8 cellular contexts compared by ENCODE assay signal in genomic region chr11:43311791-43312607, GRCh38. TPM values are rescaled to one million over a fixed set of nuclear protein-coding genes. Genes with fewer than 3 reads are reported as not detected.
DNase-seq lines count a peak whose midpoint lies in the region; ATAC-seq and TF ChIP-seq lines count a peak whose summit lies in the region.

TSS of gene API5 (plus strand) at chr11:43311996. CDS start at chr11:43312128, 132 bp downstream.

- H3K9me3 ChIP-seq in lung (ENCODE audit: control insufficient read depth in 2 of 2, insufficient read depth in 1 of 2, low read length in 1 of 2), result no peaks in the 10 kb centered on the region

- peak within 1 kb of the TSS; percentile 98 for H3K4me3 ChIP-seq in lung

- H3K4me1 ChIP-seq in lung (ENCODE audit: control insufficient read depth in 2 of 2, insufficient read depth in 2 of 2, low read length in 2 of 2), result peaks cover 4 to 12% of the 10 kb centered on the region in 2 donors

- ATAC-seq in GM19468 (IDR thresholded peaks at IDR 0.05; ENCODE audit: extremely low read depth, unreplicated experiment) (peak; percentile 99), lung (ENCODE audit: insufficient read depth, low FRiP score) (peak; percentile 100)

- H3K36me3 ChIP-seq in lung (ENCODE audit: control insufficient read depth in 2 of 2, insufficient read depth in 2 of 2, low read length in 2 of 2), result peaks cover 0 to 4% of the 10 kb centered on the region in 2 donors

- DNase-seq in COLO829 (ENCODE audit: low spot score) (peak; percentile 75), HS-5 (ENCODE audit: low read depth) (peak; percentile 79), NK-92 (lab: John Stamatoyannopoulos, UW; ENCODE audit: unreplicated experiment) (peak; percentile 39), lung (ENCODE audit: low spot score) (peak; percentile 94)
- DNase-seq in activated CD8-positive, alpha-beta memory T cell treated with anti-CD3 and anti-CD28 coated beads for 1 hour (ENCODE audit: extremely low read depth in 1 of 2, low read depth in 1 of 2), result peak; percentile 70 to 86
- DNase-seq in effector CD8-positive, alpha-beta T cell (lab: John Stamatoyannopoulos, UW), result peak; percentile 86
- DNase-seq in stimulated activated CD4-positive, alpha-beta T cell treated with anti-CD3 and anti-CD28 coated beads, TNF-alpha, amount 100 ng/mL, for 4 hours (ENCODE audit: low read depth in 3 of 3), result peak; percentile 77 to 90 (median 86)

- 0% methylated on average over 57 to 60 of the region's 60 CpGs for WGBS in lung, 2 donors

- TF ChIP-seq CTCF in lung (IDR thresholded peaks at IDR 0.05; ENCODE audit: control extremely low read depth, extremely low read depth), result peak; percentile 92

- peak within 1 kb of the TSS; percentile 79 to 95 for H3K27ac ChIP-seq in lung (ENCODE audit: low read depth in 1 of 2, low read length in 1 of 2)

- H3K27me3 ChIP-seq in lung (ENCODE audit: control insufficient read depth, insufficient read depth), result no peaks in the 10 kb centered on the region

RNA-seq across cellular contexts. Expression of gene API5, which starts in this region (rescaled TPM):
- 10 to 100 TPM; 87.4 to 88.6 TPM for total RNA-seq in lung
- 10 to 100 TPM; 26.6 to 44.3 TPM for polyA plus RNA-seq in lung

Comparison
In these comparisons a context has a peak if more than half of its experiments do, and no peak if none do; other contexts are left out.
1. Peak in every context shown above with its lines: DNase-seq, ATAC-seq, H3K4me3 ChIP-seq and H3K27ac ChIP-seq.
2. DNase-seq: peak in every context shown above with its lines; median percentile 94 in lung; 86 in effector CD8-positive, alpha-beta T cell; 86 in stimulated activated CD4-positive, alpha-beta T cell treated with anti-CD3 and anti-CD28 coated beads, TNF-alpha, amount 100 ng/mL, for 4 hours; 79 in HS-5; 78 in activated CD8-positive, alpha-beta memory T cell treated with anti-CD3 and anti-CD28 coated beads for 1 hour; 75 in COLO829; 39 in NK-92.